Comparison of ENCODE assay signal across 6 cellular contexts in the genomic region with DNA sequence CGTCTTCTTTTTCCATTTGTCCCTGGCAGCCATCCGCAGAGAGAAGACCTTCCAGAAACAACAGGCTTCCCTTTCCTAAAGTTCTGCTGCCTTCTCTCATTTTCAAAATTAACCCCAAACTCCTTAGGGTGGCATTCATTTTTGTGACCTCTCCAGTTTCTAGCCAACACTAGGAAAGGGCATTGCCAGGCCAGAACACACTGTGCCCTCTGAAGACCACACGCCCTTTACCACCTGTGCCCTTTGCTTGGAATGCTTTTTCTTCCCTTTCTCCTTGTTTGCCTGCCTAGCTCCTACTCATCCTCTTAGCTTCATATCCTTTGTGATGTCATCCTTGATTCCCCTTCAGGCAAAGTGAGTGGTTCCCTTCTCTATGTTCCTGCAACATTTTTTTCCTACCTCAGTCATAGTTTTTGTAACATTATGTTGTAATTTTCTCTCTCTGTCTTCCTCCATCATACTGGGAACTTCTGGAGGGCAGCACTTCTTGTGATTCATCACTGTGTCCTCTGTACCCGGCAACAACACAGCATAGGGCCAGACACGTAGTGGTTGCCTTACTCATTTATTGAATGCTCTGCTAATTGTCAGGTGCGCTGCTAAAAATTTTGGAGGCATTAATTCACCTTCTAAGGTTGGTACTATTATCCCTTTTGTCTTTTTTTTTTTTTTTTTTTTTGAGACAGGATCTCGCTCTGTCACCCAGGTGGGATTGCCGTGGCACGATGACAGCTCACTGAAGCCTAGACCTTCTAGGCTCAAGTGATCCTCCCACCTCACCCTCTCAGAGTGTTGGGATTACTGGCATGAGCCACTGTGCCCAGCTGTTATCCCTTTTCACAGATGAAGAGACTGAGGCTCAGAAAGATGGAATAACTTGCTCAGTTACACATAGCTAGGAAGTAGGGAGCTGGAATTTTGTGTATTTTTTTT. TPM values are rescaled to one million over a fixed set of nuclear protein-coding genes. Genes with fewer than 3 reads are reported as not detected.
DNase-seq lines count a peak whose midpoint lies in the region; ATAC-seq lines count a peak whose summit lies in the region.

No MANE protein-coding gene starts in this region.

- H3K79me2 ChIP-seq in GM23248 (ENCODE audit: insufficient read depth), result peaks cover 21% of the 10 kb centered on the region

- in situ Hi-C loops in GM23248 (cut with MboI), result no loop called here

- H3K27me3 ChIP-seq in GM23248 (replicated peaks; ENCODE audit: insufficient read depth), result no peaks in the 10 kb centered on the region

- ATAC-seq in HG03571 (IDR thresholded peaks at IDR 0.05; ENCODE audit: unreplicated experiment), result no peak
- ATAC-seq in HG02763 (IDR thresholded peaks at IDR 0.05; ENCODE audit: unreplicated experiment), result no peak
- ATAC-seq in HG03097 (IDR thresholded peaks at IDR 0.05; ENCODE audit: low FRiP score, unreplicated experiment), result no peak

- no peaks in the 10 kb centered on the region for H3K9me2 ChIP-seq in GM23248 (ENCODE audit: insufficient read depth)

- H3K9ac ChIP-seq in GM23248, result peak overlapping the region; percentile 94

- peaks cover 29% of the 10 kb centered on the region for H3F3A ChIP-seq in GM23248 (ENCODE audit: insufficient read depth)

- WGBS in GM23248 (ENCODE audit: low coverage in 1 of 2, low lambda C conversion rate in 2 of 2, missing lambda C conversion rate in 2 of 2), 2 experiments, result 43 to 44% methylated on average over 9 of the region's 9 CpGs

- H3K4me2 ChIP-seq in GM23248 (ENCODE audit: unreplicated experiment), result peak overlapping the region; percentile 93

- H3K36me3 ChIP-seq in GM23248 (ENCODE audit: low read depth), result peaks cover 22% of the 10 kb centered on the region

- peak; percentile 94 for DNase-seq in GM23248
- DNase-seq in amniotic stem cell (lab: John Stamatoyannopoulos, UW), result peak; percentile 44
- DNase-seq in myocyte (ENCODE audit: low read depth), result peak; percentile 44

- peak overlapping the region; percentile 99 for H3K27ac ChIP-seq in GM23248

- H3K9me3 ChIP-seq in GM23248 (ENCODE audit: low read depth), result no peaks in the 10 kb centered on the region

- no peaks in the 10 kb centered on the region for H4K20me1 ChIP-seq in GM23248 (ENCODE audit: insufficient read depth)

- peak overlapping the region; percentile 39 for H2AFZ ChIP-seq in GM23248

- peaks cover 13% of the 10 kb centered on the region for H3K4me1 ChIP-seq in GM23248 (ENCODE audit: insufficient read depth)

- peak overlapping the region; percentile 77 for H3K4me3 ChIP-seq in GM23248

RNA-seq across cellular contexts. Expression of a gene that starts 1.0 kb away (rescaled TPM):
- total RNA-seq in GM23248 (2014; rRNA removed; shearing (Covaris generic)), result 27.8 and 50.9 TPM in 2 replicates
- 18.4 and 19.3 TPM in 2 replicates for polyA plus RNA-seq in GM23248 (2016; fragmentation: Nextera tagmentation; extraction: Ambion mirVana)
- total RNA-seq in myocyte, result 46.7 and 53.5 TPM in 2 replicates
- polyA plus RNA-seq in myocyte (2012), result 36.6 TPM

RNA-seq across cellular contexts. Expression of a gene that starts 10.3 kb away (rescaled TPM):
- 42.1 and 71.4 TPM in 2 replicates for total RNA-seq in GM23248 (2014; rRNA removed; shearing (Covaris generic))
- polyA plus RNA-seq in GM23248 (2016; fragmentation: Nextera tagmentation; extraction: Ambion mirVana), result 108 and 114 TPM in 2 replicates
- 158 and 239 TPM in 2 replicates for total RNA-seq in myocyte
- polyA plus RNA-seq in myocyte (2012), result 96.3 TPM

RNA-seq across cellular contexts. Expression of a gene that starts 17.0 kb away (rescaled TPM):
- total RNA-seq in GM23248 (2014; rRNA removed; shearing (Covaris generic)), result not detected in 2 replicates
- polyA plus RNA-seq in GM23248 (2016; fragmentation: Nextera tagmentation; extraction: Ambion mirVana), result not detected in 2 replicates
- total RNA-seq in myocyte, result 0.08 TPM in 1 of 2 replicates, not detected in the other
- polyA plus RNA-seq in myocyte (2012), result not detected

RNA-seq across cellular contexts. Expression of a gene that starts 23.9 kb away (rescaled TPM):
- 444 and 480 TPM in 2 replicates for total RNA-seq in GM23248 (2014; rRNA removed; shearing (Covaris generic))
- polyA plus RNA-seq in GM23248 (2016; fragmentation: Nextera tagmentation; extraction: Ambion mirVana), result 535 and 542 TPM in 2 replicates
- total RNA-seq in myocyte, result 143 and 171 TPM in 2 replicates
- polyA plus RNA-seq in myocyte (2012), result 313 TPM

RNA-seq across cellular contexts. Expression of a gene that starts 29.7 kb away (rescaled TPM):
- total RNA-seq in GM23248 (2014; rRNA removed; shearing (Covaris generic)), result 7.0 and 10.5 TPM in 2 replicates
- polyA plus RNA-seq in GM23248 (2016; fragmentation: Nextera tagmentation; extraction: Ambion mirVana), result 0.84 and 0.95 TPM in 2 replicates
- total RNA-seq in myocyte, result 3.9 and 4.1 TPM in 2 replicates
- polyA plus RNA-seq in myocyte (2012), result 1.7 TPM

Comparison
In these comparisons a context has a peak if more than half of its experiments do, and no peak if none do; other contexts are left out.
1. DNase-seq: peak in every context shown above with its lines; median percentile 94 in GM23248; 44 in amniotic stem cell; 44 in myocyte.